ENCODE assay signal across 22 cellular contexts in genomic region chr4:56744030-56744429, GRCh38.
"Had no signal": no experiment of that assay in that cellular context is flagged by ENCODE, and none has a peak within 500 bp of the region (broad histone marks: within the 10 kb centered on the region; RNA-seq: fewer than 3 reads in every experiment).

No MANE protein-coding gene starts in this region.

- DNase-seq: activated B cell treated with CpG ODN at 0.5 μM for 24 hours; activated CD4-positive, alpha-beta memory T cell treated with anti-CD3 and anti-CD28 coated beads for 36 hours; activated CD4-positive, alpha-beta T cell treated with anti-CD3 and anti-CD28 coated beads for 4 hours; activated gamma-delta T cell; activated naive CD4-positive, alpha-beta T cell treated with anti-CD3 and anti-CD28 coated beads, Interleukin-2, amount 50 U/mL, for 16 hours; activated naive CD8-positive, alpha-beta T cell treated with anti-CD3 and anti-CD28 coated beads, Interleukin-2, amount 50 U/mL, for 24 hours; anterior cingulate cortex; dermis blood vessel endothelial cell; effector CD8-positive, alpha-beta T cell; foreskin keratinocyte; immature natural killer cell; left ventricle myocardium inferior; midbrain; sigmoid colon; stimulated activated CD4-positive, alpha-beta T cell treated with anti-CD3 and anti-CD28 coated beads, Interleukin-4, amount 100 ng/mL, for 1 hour; T-helper 9 cell; testis; upper lobe of right lung had no signal

- H3K36me3 Mint-ChIP-seq: activated CD4-positive, alpha-beta memory T cell treated with anti-CD3 and anti-CD28 coated beads for 36 hours; brain; immature natural killer cell; natural killer cell treated with Interleukin-12 subunit alpha and Interleukin-12 subunit beta and Interleukin-15 and Interleukin-18, amount 100 ng/mL, for 72 hours had no signal

- H3K27ac Mint-ChIP-seq: activated B cell treated with CpG ODN at 0.5 μM for 24 hours; activated CD4-positive, alpha-beta memory T cell treated with anti-CD3 and anti-CD28 coated beads for 36 hours; activated naive CD8-positive, alpha-beta T cell treated with anti-CD3 and anti-CD28 coated beads, Interleukin-2, amount 50 U/mL, for 24 hours; brain; immature natural killer cell; natural killer cell treated with Interleukin-12 subunit alpha and Interleukin-12 subunit beta and Interleukin-15 and Interleukin-18, amount 100 ng/mL, for 72 hours had no signal

- H3K27me3 ChIP-seq: foreskin keratinocyte, neutrophil, sigmoid colon, testis, upper lobe of right lung had no signal

- H3K36me3 ChIP-seq: left ventricle myocardium inferior, neutrophil, sigmoid colon, upper lobe of right lung had no signal

- ATAC-seq: activated naive CD8-positive, alpha-beta T cell treated with anti-CD3 and anti-CD28 coated beads, Interleukin-2, amount 50 U/mL, for 24 hours; foreskin keratinocyte; natural killer cell treated with Interleukin-12 subunit alpha and Interleukin-12 subunit beta and Interleukin-15 and Interleukin-18, amount 100 ng/mL, for 72 hours; upper lobe of right lung had no signal

- H3K9me3 ChIP-seq: neutrophil, testis, upper lobe of right lung had no signal

- H3K27me3 Mint-ChIP-seq: activated B cell treated with CpG ODN at 0.5 μM for 24 hours; activated CD4-positive, alpha-beta memory T cell treated with anti-CD3 and anti-CD28 coated beads for 36 hours; activated naive CD8-positive, alpha-beta T cell treated with anti-CD3 and anti-CD28 coated beads, Interleukin-2, amount 50 U/mL, for 24 hours; natural killer cell treated with Interleukin-12 subunit alpha and Interleukin-12 subunit beta and Interleukin-15 and Interleukin-18, amount 100 ng/mL, for 72 hours had no signal

- H3K9me3 Mint-ChIP-seq: activated B cell treated with CpG ODN at 0.5 μM for 24 hours; activated CD4-positive, alpha-beta memory T cell treated with anti-CD3 and anti-CD28 coated beads for 36 hours; activated naive CD8-positive, alpha-beta T cell treated with anti-CD3 and anti-CD28 coated beads, Interleukin-2, amount 50 U/mL, for 24 hours; immature natural killer cell; natural killer cell treated with Interleukin-12 subunit alpha and Interleukin-12 subunit beta and Interleukin-15 and Interleukin-18, amount 100 ng/mL, for 72 hours had no signal

- H3K27ac ChIP-seq: foreskin keratinocyte, left ventricle myocardium inferior, neutrophil, parathyroid adenoma, sigmoid colon, testis, upper lobe of right lung had no signal

- H3K4me1 ChIP-seq: foreskin keratinocyte, left ventricle myocardium inferior, parathyroid adenoma, testis, upper lobe of right lung had no signal

- H3K4me3 Mint-ChIP-seq: activated B cell treated with CpG ODN at 0.5 μM for 24 hours; activated CD4-positive, alpha-beta memory T cell treated with anti-CD3 and anti-CD28 coated beads for 36 hours; activated naive CD8-positive, alpha-beta T cell treated with anti-CD3 and anti-CD28 coated beads, Interleukin-2, amount 50 U/mL, for 24 hours; brain; immature natural killer cell; natural killer cell treated with Interleukin-12 subunit alpha and Interleukin-12 subunit beta and Interleukin-15 and Interleukin-18, amount 100 ng/mL, for 72 hours had no signal

- H3K79me2 ChIP-seq: parathyroid adenoma had no signal

- H2AFZ ChIP-seq: parathyroid adenoma had no signal

- H3K4me1 Mint-ChIP-seq: brain, immature natural killer cell had no signal

- H3K9ac ChIP-seq: parathyroid adenoma had no signal

- H3K4me3 ChIP-seq: left ventricle myocardium inferior, sigmoid colon, testis, upper lobe of right lung had no signal
